ENCODE assay signal across 24 cellular contexts in genomic region chr10:70564113-70564725, GRCh38. TPM values are rescaled to one million over a fixed set of nuclear protein-coding genes. Genes with fewer than 3 reads are reported as not detected.
"Had no signal": no experiment of that assay in that cellular context is flagged by ENCODE, and none has a peak within 500 bp of the region (broad histone marks: within the 10 kb centered on the region; RNA-seq: fewer than 3 reads in every experiment).

No MANE protein-coding gene starts in this region.

- H3K9me3 ChIP-seq: body of pancreas, left lung, prostate gland, upper lobe of left lung had no signal

- H3K36me3 ChIP-seq: cardiac muscle cell, prostate gland had no signal

- H3K27ac Mint-ChIP-seq: activated CD4-positive, alpha-beta memory T cell treated with anti-CD3 and anti-CD28 coated beads, Interleukin-2, amount 10 ng/mL, durations not matched to agents 7 days and 5 days; activated naive CD8-positive, alpha-beta T cell treated with anti-CD3 and anti-CD28 coated beads, Interleukin-2, amount 50 U/mL, for 24 hours; T-helper 17 cell had no signal

- H3K4me3 ChIP-seq: body of pancreas, cardiac muscle cell, left lung, prostate gland, upper lobe of left lung had no signal

- H3K27me3 Mint-ChIP-seq: activated naive CD8-positive, alpha-beta T cell treated with anti-CD3 and anti-CD28 coated beads, Interleukin-2, amount 50 U/mL, for 24 hours; naive thymus-derived CD4-positive, alpha-beta T cell; T-helper 17 cell had no signal

- H3K4me1 ChIP-seq: body of pancreas, foreskin keratinocyte, prostate gland had no signal

- H3K9me3 Mint-ChIP-seq: activated CD4-positive, alpha-beta memory T cell treated with anti-CD3 and anti-CD28 coated beads, Interleukin-2, amount 10 ng/mL, durations not matched to agents 7 days and 5 days; activated naive CD8-positive, alpha-beta T cell treated with anti-CD3 and anti-CD28 coated beads, Interleukin-2, amount 50 U/mL, for 24 hours; dendritic cell treated with granulocyte-macrophage colony-stimulating factor and Interleukin-4, amounts not matched to agents 40 ng/mL and 50 ng/mL, for 4 days; naive thymus-derived CD4-positive, alpha-beta T cell; neural crest cell had no signal

- ATAC-seq: body of pancreas; foreskin keratinocyte; left lung; naive thymus-derived CD4-positive, alpha-beta T cell; stimulated activated naive CD8-positive, alpha-beta T cell treated with anti-CD3 and anti-CD28 coated beads, Interleukin-15, Interleukin-2, amounts not matched to agents 100 U/mL and 50 U/mL, for 24 hours; T-helper 17 cell had no signal

- H3K27ac ChIP-seq: body of pancreas, cardiac muscle cell, foreskin keratinocyte, left lung, prostate gland had no signal

- DNase-seq: activated CD4-positive, alpha-beta T cell treated with anti-CD3 and anti-CD28 coated beads for 48 hours; activated CD4-positive, CD25-positive, alpha-beta regulatory T cell; activated naive CD4-positive, alpha-beta T cell; activated naive CD8-positive, alpha-beta T cell treated with anti-CD3 and anti-CD28 coated beads, Interleukin-2, amount 50 U/mL, for 24 hours; effector CD4-positive, alpha-beta T cell; erythroblast; foreskin keratinocyte; kidney glomerular epithelial cell; left lung; naive thymus-derived CD4-positive, alpha-beta T cell; stimulated activated CD4-positive, alpha-beta T cell treated with anti-CD3 and anti-CD28 coated beads, Interleukin-12 subunit alpha, Interleukin-12 subunit beta, amount 100 ng/mL, for 4 hours; stimulated activated CD4-positive, alpha-beta T cell treated with anti-CD3 and anti-CD28 coated beads, Interleukin-4, amount 100 ng/mL, for 4 hours; stimulated activated naive CD8-positive, alpha-beta T cell treated with anti-CD3 and anti-CD28 coated beads, Interleukin-15, Interleukin-2, amounts not matched to agents 100 U/mL and 50 U/mL, for 24 hours; T-helper 17 cell; upper lobe of left lung had no signal

- H3K36me3 Mint-ChIP-seq: naive thymus-derived CD4-positive, alpha-beta T cell had no signal

- H3K27me3 ChIP-seq: body of pancreas, cardiac muscle cell, left lung, upper lobe of left lung had no signal

- H3K4me3 Mint-ChIP-seq: activated CD4-positive, alpha-beta memory T cell treated with anti-CD3 and anti-CD28 coated beads, Interleukin-2, amount 10 ng/mL, durations not matched to agents 7 days and 5 days; activated naive CD8-positive, alpha-beta T cell treated with anti-CD3 and anti-CD28 coated beads, Interleukin-2, amount 50 U/mL, for 24 hours; dendritic cell treated with granulocyte-macrophage colony-stimulating factor and Interleukin-4, amounts not matched to agents 40 ng/mL and 50 ng/mL, for 4 days; naive thymus-derived CD4-positive, alpha-beta T cell; neural crest cell; T-helper 17 cell had no signal

RNA-seq across cellular contexts. Expression of gene PRF1, which starts 38.3 kb away (rescaled TPM):
- total RNA-seq: cardiac muscle cell, foreskin keratinocyte, glomerular endothelial cell, lung microvascular endothelial cell, neural crest cell, osteocyte had no signal
- polyA plus RNA-seq: cardiac muscle cell, foreskin keratinocyte had no signal
